ENCODE assay signal across 19 cellular contexts in genomic region chr4:85688055-85688740, GRCh38.
"Had no signal": no experiment of that assay in that cellular context is flagged by ENCODE, and none has a peak within 500 bp of the region (broad histone marks: within the 10 kb centered on the region; RNA-seq: fewer than 3 reads in every experiment).

No MANE protein-coding gene starts in this region.

- ATAC-seq: activated CD8-positive, alpha-beta T cell treated with anti-CD3 and anti-CD28 coated beads for 36 hours; activated T-cell treated with anti-CD3 and anti-CD28 coated beads, Interleukin-2, amount 50 U/mL, for 72 hours; T-helper 17 cell had no signal

- H3K27ac ChIP-seq: adrenal gland, PC-9 had no signal

- H3K4me2 ChIP-seq: PC-9 had no signal

- H3K36me3 ChIP-seq: adrenal gland, MG63 had no signal

- H3K9me3 Mint-ChIP-seq: activated CD8-positive, alpha-beta T cell treated with anti-CD3 and anti-CD28 coated beads for 36 hours; activated naive CD8-positive, alpha-beta T cell treated with anti-CD3 and anti-CD28 coated beads, Interleukin-2, amount 10 ng/mL, durations not matched to agents 7 days and 5 days; activated T-helper 2 cell treated with anti-CD3 and anti-CD28 coated beads, Interferon-gamma antibody, Interleukin-2, Interleukin-4, amounts not matched to agents 10 μg/mL and 5 μg/mL and 100 μg/mL, durations not matched to agents 14 hours and 24 hours and 36 hours had no signal

- H3K4me3 Mint-ChIP-seq: activated CD8-positive, alpha-beta T cell treated with anti-CD3 and anti-CD28 coated beads for 36 hours; activated naive CD8-positive, alpha-beta T cell treated with anti-CD3 and anti-CD28 coated beads, Interleukin-2, amount 10 ng/mL, durations not matched to agents 7 days and 5 days; activated T-cell treated with anti-CD3 and anti-CD28 coated beads, Interleukin-2, amount 50 U/mL, for 72 hours; T-helper 17 cell had no signal

- H3K27me3 Mint-ChIP-seq: activated CD8-positive, alpha-beta T cell treated with anti-CD3 and anti-CD28 coated beads for 36 hours; activated naive CD8-positive, alpha-beta T cell treated with anti-CD3 and anti-CD28 coated beads, Interleukin-2, amount 10 ng/mL, durations not matched to agents 7 days and 5 days; T-helper 17 cell had no signal

- H2AFZ ChIP-seq: PC-9 had no signal

- H3K4me3 ChIP-seq: adrenal gland, MG63, PC-9 had no signal

- H3K27me3 ChIP-seq: adrenal gland, MG63 had no signal

- H3K36me3 Mint-ChIP-seq: activated naive CD8-positive, alpha-beta T cell treated with anti-CD3 and anti-CD28 coated beads, Interleukin-2, amount 10 ng/mL, durations not matched to agents 7 days and 5 days had no signal

- H3K4me1 Mint-ChIP-seq: activated naive CD8-positive, alpha-beta T cell treated with anti-CD3 and anti-CD28 coated beads, Interleukin-2, amount 10 ng/mL, durations not matched to agents 7 days and 5 days; T-helper 17 cell had no signal

- DNase-seq: activated CD4-positive, CD25-positive, alpha-beta regulatory T cell; activated CD8-positive, alpha-beta memory T cell treated with anti-CD3 and anti-CD28 coated beads, Interleukin-2, amount 50 U/mL, for 4 hours; activated CD8-positive, alpha-beta T cell treated with anti-CD3 and anti-CD28 coated beads for 36 hours; activated naive CD4-positive, alpha-beta T cell treated with anti-CD3 and anti-CD28 coated beads, Interleukin-2, amount 50 U/mL, for 16 hours; activated naive CD8-positive, alpha-beta T cell treated with anti-CD3 and anti-CD28 coated beads, Interleukin-2, amount 10 ng/mL, durations not matched to agents 7 days and 5 days; activated T-cell treated with anti-CD3 and anti-CD28 coated beads, Interleukin-2, amount 50 U/mL, for 72 hours; adrenal gland; anterior cingulate cortex; MG63; NCI-H1105; NCI-H1436; NCI-H187; NCI-H510A treated with DMSO at 0.1 percent for 48 hours; NCI-H69; PC-9; SHP77 treated with DMSO at 0.1 percent for 48 hours; T-helper 17 cell; T-helper 9 cell had no signal

- H3K27ac Mint-ChIP-seq: activated CD8-positive, alpha-beta T cell treated with anti-CD3 and anti-CD28 coated beads for 36 hours; activated naive CD8-positive, alpha-beta T cell treated with anti-CD3 and anti-CD28 coated beads, Interleukin-2, amount 10 ng/mL, durations not matched to agents 7 days and 5 days; activated T-cell treated with anti-CD3 and anti-CD28 coated beads, Interleukin-2, amount 50 U/mL, for 72 hours; activated T-helper 2 cell treated with anti-CD3 and anti-CD28 coated beads, Interferon-gamma antibody, Interleukin-2, Interleukin-4, amounts not matched to agents 10 μg/mL and 5 μg/mL and 100 μg/mL, durations not matched to agents 14 hours and 24 hours and 36 hours; T-helper 17 cell had no signal

- H3K9me3 ChIP-seq: adrenal gland, MG63 had no signal
